In genomic region chr6:134375199-134375598, GRCh38 we compare ENCODE assay signal across 18 cellular contexts.
"Had no signal": no experiment of that assay in that cellular context is flagged by ENCODE, and none has a peak within 500 bp of the region (broad histone marks: within the 10 kb centered on the region; RNA-seq: fewer than 3 reads in every experiment).

No MANE protein-coding gene starts in this region.

- H3K4me3 Mint-ChIP-seq: activated naive CD4-positive, alpha-beta T cell treated with anti-CD3 and anti-CD28 coated beads, Interleukin-2, amount 50 U/mL, for 24 hours; memory B cell had no signal

- H3K27me3 ChIP-seq: adrenal gland, colonic mucosa, esophagus muscularis mucosa, hepatocyte, transverse colon had no signal

- DNase-seq: activated CD4-positive, alpha-beta T cell treated with anti-CD3 and anti-CD28 coated beads for 1 hour; activated CD4-positive, alpha-beta T cell treated with anti-CD3 and anti-CD28 coated beads, Interleukin-2, amount 50 U/mL, for 4 hours; colonic mucosa; left ventricle myocardium inferior; naive thymus-derived CD8-positive, alpha-beta T cell; posterior cingulate gyrus; retina; stimulated activated CD4-positive, alpha-beta T cell treated with anti-CD3 and anti-CD28 coated beads, Interleukin-15, amount 100 ng/mL, for 24 hours; stimulated activated CD4-positive, alpha-beta T cell treated with anti-CD3 and anti-CD28 coated beads, Interleukin-4, amount 100 ng/mL, for 1 hour; stimulated activated naive CD4-positive, alpha-beta T cell treated with Interleukin-2 at 50 U/mL for 16 hours; substantia nigra; transverse colon had no signal

- H3K9me3 ChIP-seq: adrenal gland, colonic mucosa, esophagus muscularis mucosa, left ventricle myocardium inferior, transverse colon had no signal

- H3K36me3 ChIP-seq: adrenal gland, cardiac muscle cell, colonic mucosa, esophagus muscularis mucosa, left ventricle myocardium inferior, transverse colon had no signal

- ATAC-seq: naive thymus-derived CD8-positive, alpha-beta T cell had no signal

- H3K4me3 ChIP-seq: adrenal gland, cardiac muscle cell, colonic mucosa, esophagus muscularis mucosa, hepatocyte, left ventricle myocardium inferior, transverse colon had no signal

- H3K9me3 Mint-ChIP-seq: activated naive CD4-positive, alpha-beta T cell treated with anti-CD3 and anti-CD28 coated beads, Interleukin-2, amount 50 U/mL, for 24 hours; memory B cell had no signal

- H3K27me3 Mint-ChIP-seq: activated naive CD4-positive, alpha-beta T cell treated with anti-CD3 and anti-CD28 coated beads, Interleukin-2, amount 50 U/mL, for 24 hours; memory B cell; naive thymus-derived CD8-positive, alpha-beta T cell had no signal

- H3K27ac Mint-ChIP-seq: activated naive CD4-positive, alpha-beta T cell treated with anti-CD3 and anti-CD28 coated beads, Interleukin-2, amount 50 U/mL, for 24 hours; memory B cell had no signal

- H3K36me3 Mint-ChIP-seq: activated naive CD4-positive, alpha-beta T cell treated with anti-CD3 and anti-CD28 coated beads, Interleukin-2, amount 50 U/mL, for 24 hours; memory B cell; naive thymus-derived CD8-positive, alpha-beta T cell had no signal
